In the genomic region with DNA sequence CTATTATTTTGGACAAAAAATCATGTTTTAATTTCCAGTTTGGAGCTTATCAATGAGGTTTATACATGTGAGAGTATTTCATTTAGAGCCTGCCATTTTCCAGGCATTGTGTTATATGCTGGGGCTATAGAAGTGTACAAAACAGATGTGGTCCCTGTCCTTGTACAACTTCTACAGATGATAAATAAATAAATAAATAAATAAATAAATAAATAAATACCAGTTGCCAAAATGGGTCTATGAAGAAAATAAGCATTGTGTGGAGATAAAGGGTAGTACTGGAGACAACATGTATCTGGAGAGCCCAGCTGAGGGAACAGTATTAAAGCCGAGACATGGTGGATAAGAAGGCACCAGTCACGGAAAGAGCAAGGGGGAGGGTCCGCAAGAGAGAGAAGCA, we compare ENCODE assay signal across 34 cellular contexts.
"Had no signal": no experiment of that assay in that cellular context is flagged by ENCODE, and none has a peak within 500 bp of the region (broad histone marks: within the 10 kb centered on the region; RNA-seq: fewer than 3 reads in every experiment).

No MANE protein-coding gene starts in this region.

- H3K36me3 ChIP-seq: MG63 had no signal

- H3K4me3 ChIP-seq: MG63 had no signal

- DNase-seq: Karpas-422, Kasumi-1, MG63, MM.1S, MV-4-11, NCI-H1048, NCI-H1092, NCI-H1092 treated with DMSO at 0.1 percent for 48 hours, NCI-H1105, NCI-H1105 treated with DMSO at 0.1 percent for 48 hours, NCI-H1417, NCI-H1417 treated with DMSO at 0.1 percent for 48 hours, NCI-H1436, NCI-H1436 treated with DMSO at 0.1 percent for 48 hours, NCI-H146, NCI-H1694, NCI-H1694 treated with DMSO at 0.1 percent for 48 hours, NCI-H187, NCI-H187 treated with DMSO at 0.1 percent for 48 hours, NCI-H1930, NCI-H2029, NCI-H2029 treated with DMSO at 0.1 percent for 48 hours, NCI-H2081, NCI-H2081 treated with DMSO at 0.1 percent for 48 hours, NCI-H2107, NCI-H2171, NCI-H2171 treated with DMSO at 0.1 percent for 48 hours, NCI-H2227 treated with DMSO at 0.1 percent for 48 hours, NCI-H226, NCI-H345, NCI-H446, NCI-H446 treated with DMSO at 0.1 percent for 48 hours, NCI-H510A, NCI-H510A treated with DMSO at 0.1 percent for 48 hours had no signal

- H3K9me3 ChIP-seq: MG63 had no signal
